9 cellular contexts compared by ENCODE assay signal in the genomic region with DNA sequence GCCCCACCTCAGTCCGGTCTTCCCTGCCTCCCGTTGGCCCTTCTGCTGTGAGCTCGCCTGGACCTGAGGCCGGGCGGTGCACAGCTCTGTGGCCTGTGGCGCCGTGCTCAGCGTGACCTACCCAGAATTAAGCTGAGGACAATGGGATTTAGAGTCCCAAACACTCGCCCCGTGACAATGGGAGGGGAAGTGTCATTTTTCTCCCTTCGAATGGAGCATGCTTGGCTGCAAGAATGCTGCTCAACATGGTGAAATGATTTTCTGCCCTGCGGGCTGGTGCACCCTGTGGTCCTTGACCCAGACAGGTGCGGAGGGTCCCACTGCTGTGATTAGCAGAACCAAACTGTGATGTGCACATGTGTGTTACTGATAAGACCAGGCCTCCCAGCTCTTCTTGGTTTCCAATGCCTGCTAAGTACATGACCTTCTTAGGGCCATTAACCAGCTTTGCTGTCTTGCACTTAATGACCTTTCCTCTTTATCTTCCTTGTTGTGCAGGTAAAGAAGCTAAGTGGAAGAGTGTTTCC. TPM values are rescaled to one million over a fixed set of nuclear protein-coding genes. Genes with fewer than 3 reads are reported as not detected.
DNase-seq lines count a peak whose midpoint lies in the region; ATAC-seq and TF ChIP-seq lines count a peak whose summit lies in the region.
"Had no signal": no experiment of that assay in that cellular context is flagged by ENCODE, and none has a peak within 500 bp of the region (broad histone marks: within the 10 kb centered on the region; RNA-seq: fewer than 3 reads in every experiment).

No MANE protein-coding gene starts in this region.

- no peak overlapping the region for H2BK120ac ChIP-seq in neuronal stem cell (ENCODE audit: low read depth, low read length)

- no peak overlapping the region for H4K91ac ChIP-seq in neuronal stem cell (ENCODE audit: low read depth, low read length, poor library complexity)

- no peaks in the 10 kb centered on the region for H3K36me3 ChIP-seq in CD4-positive, alpha-beta memory T cell (ENCODE audit: insufficient read depth, low read length)
- no peaks in the 10 kb centered on the region for H3K36me3 ChIP-seq in neuronal stem cell (replicated peaks in 1 of 2; ENCODE audit: control insufficient read depth in 2 of 2, insufficient read depth in 2 of 2, low read length in 2 of 2)

- peaks cover 0 to 4% (median 0%) of the 10 kb centered on the region in 8 donors for H3K9me3 Mint-ChIP-seq in CD4-positive, alpha-beta memory T cell

- POLR2A ChIA-PET in CD4-positive, alpha-beta memory T cell (lab: Charles Lee; ENCODE audit: partially characterized antibody): interaction anchor here (2.7 to 4.1 kb wide), 6 partner anchors 13 to 398 kb away, joined by 22 to 83 read pairs (median 34); a partner anchor contains a TSS

- H3K4me3 ChIP-seq in CD4-positive, alpha-beta memory T cell (ENCODE audit: low read length in 2 of 2): peak overlapping the region in 1 of 2 donors; percentile 89
- H3K4me3 ChIP-seq in epithelial cell of esophagus (ENCODE audit: low read length) (peak overlapping the region; percentile 61), neuronal stem cell (ENCODE audit: low read length in 2 of 2) (peak overlapping the region; percentile 57 to 89)

- H3K27me3 ChIP-seq in CD4-positive, alpha-beta memory T cell (ENCODE audit: insufficient read depth, low read length): no peaks in the 10 kb centered on the region
- H3K27me3 ChIP-seq in neuronal stem cell (ENCODE audit: control insufficient read depth in 3 of 3, insufficient read depth in 3 of 3, low read depth in 1 of 3, low read length in 3 of 3): no peaks in the 10 kb centered on the region

- CTCF ChIA-PET in CD4-positive, alpha-beta memory T cell (lab: Charles Lee; ENCODE audit: partially characterized antibody): interaction anchor here (2.9 kb wide), 1 partner anchor 30 kb away, joined by 31 read pairs; no protein-coding TSS in a partner anchor

- no peak overlapping the region for H2BK15ac ChIP-seq in neuronal stem cell (ENCODE audit: low read length)

- no peaks in the 10 kb centered on the region for H3K27me3 Mint-ChIP-seq in CD4-positive, alpha-beta memory T cell

- no peak overlapping the region for H4K8ac ChIP-seq in neuronal stem cell (ENCODE audit: low read depth, low read length)

- no peak overlapping the region for H2AK5ac ChIP-seq in neuronal stem cell (ENCODE audit: low read depth, low read length)

- H3K9ac ChIP-seq in neuronal stem cell (ENCODE audit: low read depth, low read length, poor library complexity): no peak overlapping the region

- H3K23ac ChIP-seq in neuronal stem cell (ENCODE audit: low read depth, low read length, poor library complexity): no peak overlapping the region

- no peak overlapping the region for H3K14ac ChIP-seq in neuronal stem cell (ENCODE audit: low read length)

- peak overlapping the region; percentile 90 to 100 (median 99) for H3K27ac Mint-ChIP-seq in CD4-positive, alpha-beta memory T cell

- no peaks in the 10 kb centered on the region for H3K9me3 ChIP-seq in CD4-positive, alpha-beta memory T cell (ENCODE audit: control insufficient read depth in 1 of 2, low read length in 2 of 2)
- no peaks in the 10 kb centered on the region for H3K9me3 ChIP-seq in neuronal stem cell (replicated peaks in 1 of 2; ENCODE audit: control insufficient read depth in 2 of 2, insufficient read depth in 1 of 2, low read depth in 1 of 2, low read length in 2 of 2)

- H3K79me1 ChIP-seq in neuronal stem cell (ENCODE audit: low read depth, low read length): no peaks in the 10 kb centered on the region

- peaks cover 11% of the 10 kb centered on the region for H3K4me1 ChIP-seq in CD4-positive, alpha-beta memory T cell (ENCODE audit: insufficient read depth, low read length)
- no peaks in the 10 kb centered on the region for H3K4me1 ChIP-seq in neuronal stem cell (ENCODE audit: control insufficient read depth in 2 of 2, insufficient read depth in 1 of 2, low read depth in 1 of 2, low read length in 2 of 2)

- no peak for DNase-seq in CD4-positive, alpha-beta memory T cell
- DNase-seq in OCI-M1 (lab: John Stamatoyannopoulos, UW) (peak; percentile 35), epithelial cell of esophagus (ENCODE audit: low read depth) (no peak), neuronal stem cell (ENCODE audit: low spot score) (no peak), DMS53 treated with DMSO at 0.1 percent for 48 hours (lab: John Stamatoyannopoulos, UW; ENCODE audit: unreplicated experiment) (no peak), HT-29 (ENCODE audit: low spot score) (no peak)

- TF ChIP-seq CTCF in epithelial cell of esophagus (IDR thresholded peaks at IDR 0.05; ENCODE audit: insufficient read depth, low read depth, low read length, missing control alignments): no peak

- H3K18ac ChIP-seq in neuronal stem cell (ENCODE audit: low read length): peak overlapping the region; percentile 17

- no peak for ATAC-seq in HG03139 (IDR thresholded peaks at IDR 0.05; ENCODE audit: unreplicated experiment)
- ATAC-seq in HG03097 (IDR thresholded peaks at IDR 0.05; ENCODE audit: low FRiP score, unreplicated experiment): no peak

- H2AFZ ChIP-seq in neuronal stem cell (ENCODE audit: low read length): peak overlapping the region; percentile 85

- H2BK5ac ChIP-seq in neuronal stem cell (ENCODE audit: low read length): no peak overlapping the region

- H3K4me2 ChIP-seq in neuronal stem cell (ENCODE audit: insufficient read depth, low read length, poor library complexity, severe bottlenecking): peak overlapping the region; percentile 83

- H3K4me3 Mint-ChIP-seq in CD4-positive, alpha-beta memory T cell: peak overlapping the region; percentile 88 to 94 (median 92)

- no peak overlapping the region for H3K4ac ChIP-seq in neuronal stem cell (ENCODE audit: low read length)

- H3K27ac ChIP-seq in CD4-positive, alpha-beta memory T cell (ENCODE audit: low read depth, low read length): peak overlapping the region; percentile 99
- H3K27ac ChIP-seq in neuronal stem cell (replicated peaks; ENCODE audit: low read length): no peak overlapping the region

- peaks cover 0 to 11% of the 10 kb centered on the region in 2 donors for H3K36me3 Mint-ChIP-seq in CD4-positive, alpha-beta memory T cell

- peaks cover 6 to 16% (median 12%) of the 10 kb centered on the region in 4 donors for H3K4me1 Mint-ChIP-seq in CD4-positive, alpha-beta memory T cell

- WGBS in neuronal stem cell (ENCODE audit: extremely low coverage in 2 of 2, insufficient read length in 2 of 2, insufficient replicate concordance in 1 of 2), 2 donors: no CpG with 5 or more reads among the region's 13 CpGs

- intact Hi-C loops in CD4-positive, alpha-beta memory T cell (cut with micrococcal nuclease): no loop called here

- H2BK12ac ChIP-seq in neuronal stem cell (ENCODE audit: low read length): no peak overlapping the region

RNA-seq across cellular contexts. Expression of a gene that starts 0.8 kb away (rescaled TPM):
- total RNA-seq in CD4-positive, alpha-beta memory T cell: 10 to 100 TPM; 24.6 to 25.2 TPM
- polyA plus RNA-seq in CD4-positive, alpha-beta memory T cell: 10 to 100 TPM; 25.7 to 26.2 TPM
- polyA plus RNA-seq in neuronal stem cell (2013, experiment 1 of 2): 6.4 TPM
- 7.3 TPM for polyA plus RNA-seq in neuronal stem cell (2013, experiment 2 of 2)
- total RNA-seq in HT-29 (2014; rRNA removed; shearing (Covaris generic)): 24.7 and 28.1 TPM in 2 replicates

RNA-seq across cellular contexts. Expression of a gene that starts 8.1 kb away (rescaled TPM):
- not detected for total RNA-seq in CD4-positive, alpha-beta memory T cell
- not detected for polyA plus RNA-seq in CD4-positive, alpha-beta memory T cell
- not detected for polyA plus RNA-seq in neuronal stem cell (2013, experiment 1 of 2)
- polyA plus RNA-seq in neuronal stem cell (2013, experiment 2 of 2): not detected
- not detected in 2 replicates for total RNA-seq in HT-29 (2014; rRNA removed; shearing (Covaris generic))
- polyA plus RNA-seq: adipose tissue had no signal

RNA-seq across cellular contexts. Expression of a gene that starts 36.5 kb away (rescaled TPM):
- total RNA-seq in CD4-positive, alpha-beta memory T cell: 100 to 1,000 TPM; 185 to 196 TPM
- polyA plus RNA-seq in CD4-positive, alpha-beta memory T cell: 100 to 1,000 TPM; 121 to 130 TPM
- 25.5 TPM for polyA plus RNA-seq in neuronal stem cell (2013, experiment 1 of 2)
- 25.5 TPM for polyA plus RNA-seq in neuronal stem cell (2013, experiment 2 of 2)
- total RNA-seq in HT-29 (2014; rRNA removed; shearing (Covaris generic)): 51.1 and 53.2 TPM in 2 replicates

RNA-seq across cellular contexts. Expression of a gene that starts 45.7 kb away (rescaled TPM):
- total RNA-seq in CD4-positive, alpha-beta memory T cell: not detected
- polyA plus RNA-seq in CD4-positive, alpha-beta memory T cell: not detected
- 0.04 TPM for polyA plus RNA-seq in neuronal stem cell (2013, experiment 1 of 2)
- polyA plus RNA-seq in neuronal stem cell (2013, experiment 2 of 2): not detected
- total RNA-seq in HT-29 (2014; rRNA removed; shearing (Covaris generic)): not detected in 2 replicates
- polyA plus RNA-seq: adipose tissue had no signal

RNA-seq across cellular contexts. Expression of a gene that starts 53.5 kb away (rescaled TPM):
- total RNA-seq in CD4-positive, alpha-beta memory T cell: under 1 TPM in 1 of 2 experiments, not detected in 1; 0.64 TPM
- under 1 TPM in 1 of 2 donors, not detected in 1; 0.31 TPM for polyA plus RNA-seq in CD4-positive, alpha-beta memory T cell
- 0.14 TPM for polyA plus RNA-seq in neuronal stem cell (2013, experiment 1 of 2)
- polyA plus RNA-seq in neuronal stem cell (2013, experiment 2 of 2): 0.40 TPM
- 0.70 TPM in 1 of 2 replicates, not detected in the other for total RNA-seq in HT-29 (2014; rRNA removed; shearing (Covaris generic))
